ENCODE assay signal across 13 cellular contexts in the genomic region with DNA sequence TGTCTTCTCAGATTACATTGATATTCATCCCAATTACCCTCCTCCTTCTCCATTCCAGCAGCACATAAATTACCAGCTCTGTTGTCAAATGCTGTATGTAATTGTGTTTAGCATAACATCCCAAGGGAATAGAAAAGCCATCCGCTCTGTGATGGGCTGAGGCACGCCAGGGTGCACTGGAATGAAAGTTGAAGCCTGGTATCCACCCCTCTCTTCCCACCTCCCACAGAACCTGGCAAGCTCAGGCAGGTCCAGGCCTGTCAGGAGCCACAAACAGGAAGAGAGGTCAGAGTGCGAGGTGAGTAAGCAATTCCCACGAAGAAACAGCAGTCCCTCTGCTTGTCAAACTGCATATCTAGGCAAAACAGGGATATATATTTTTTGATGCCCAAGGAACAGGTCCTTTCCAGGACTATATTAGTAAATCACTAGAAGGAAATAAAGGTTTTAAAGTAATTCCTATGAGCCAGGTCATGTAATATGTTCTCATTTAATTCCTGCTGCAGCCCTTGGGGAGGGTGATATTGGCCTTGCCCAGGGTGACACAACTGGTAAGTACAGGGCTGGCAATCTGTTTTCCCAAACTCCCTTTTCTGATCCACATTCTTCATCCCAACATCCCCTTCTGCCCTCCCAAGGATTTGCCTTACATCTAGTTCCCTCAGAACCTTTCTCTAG.
A peak's percentile ranks its signal among the peaks of the same experiment; 100 is the strongest.
DNase-seq lines count a peak whose midpoint lies in the region; ATAC-seq and TF ChIP-seq lines count a peak whose summit lies in the region.
"Had no signal": no experiment of that assay in that cellular context is flagged by ENCODE, and none has a peak within 500 bp of the region (broad histone marks: within the 10 kb centered on the region; RNA-seq: fewer than 3 reads in every experiment).

No MANE protein-coding gene starts in this region.

- no peaks in the 10 kb centered on the region for H3K36me3 Mint-ChIP-seq in endothelial cell (ENCODE audit: low read depth, unreplicated experiment)

- peak overlapping the region; percentile 23 for H3K27ac ChIP-seq in RWPE2 (ENCODE audit: poor library complexity, severe bottlenecking)
- H3K27ac ChIP-seq: BLaER1, PC-9 had no signal

- DNase-seq in Caki2 (ENCODE audit: low read depth): peak; percentile 81
- DNase-seq in HS-5 (ENCODE audit: low read depth): peak; percentile 28
- DNase-seq in RWPE2 (ENCODE audit: low spot score): peak; percentile 73
- peak; percentile 60 for DNase-seq in iPS-NIHi7 (ENCODE audit: extremely low spot score)
- no peak for DNase-seq in activated T-cell treated with anti-CD3 and anti-CD28 coated beads for 4 hours
- no peak for DNase-seq in stimulated activated CD4-positive, alpha-beta T cell treated with anti-CD3 and anti-CD28 coated beads, Interleukin-2, amount 100 ng/mL, for 24 hours
- DNase-seq in endothelial cell (ENCODE audit: low spot score): no peak
- DNase-seq in OCI-M1 (lab: John Stamatoyannopoulos, UW): no peak
- DNase-seq: activated CD4-positive, alpha-beta T cell treated with anti-CD3 and anti-CD28 coated beads for 1 hour; activated naive CD4-positive, alpha-beta T cell; left cardiac atrium had no signal

- no peaks in the 10 kb centered on the region for H3K27me3 ChIP-seq in RWPE2 (ENCODE audit: insufficient read depth, poor library complexity, severe bottlenecking)
- H3K27me3 ChIP-seq: BLaER1 had no signal

- no peak overlapping the region for H3K4me3 ChIP-seq in RWPE2 (ENCODE audit: severe bottlenecking)
- H3K4me3 ChIP-seq: BLaER1, PC-9 had no signal

- H3K27me3 Mint-ChIP-seq in endothelial cell (ENCODE audit: unreplicated experiment): peaks cover 1% of the 10 kb centered on the region

- TF ChIP-seq CTCF in RWPE2 (IDR thresholded peaks at IDR 0.05; ENCODE audit: poor library complexity, severe bottlenecking) (no peak), endothelial cell (IDR thresholded peaks at IDR 0.05; ENCODE audit: unreplicated experiment) (no peak)

- in situ Hi-C loops in Caki2 (cut with HindIII; ENCODE audit: low pct_unique_long_range_greater_than_20kb, low sequenced_read_pairs): no loop called here

- peaks cover 3% of the 10 kb centered on the region for H3K4me1 Mint-ChIP-seq in endothelial cell (ENCODE audit: unreplicated experiment)

- peaks cover 5% of the 10 kb centered on the region for H3K4me1 ChIP-seq in RWPE2 (ENCODE audit: insufficient read depth, poor library complexity, severe bottlenecking)

- H3K4me3 Mint-ChIP-seq in endothelial cell (ENCODE audit: unreplicated experiment): no peak overlapping the region

- no peaks in the 10 kb centered on the region for H3K36me3 ChIP-seq in RWPE2 (ENCODE audit: low read depth)
- H3K36me3 ChIP-seq: BLaER1 had no signal

- H3K9me3 Mint-ChIP-seq in endothelial cell (ENCODE audit: unreplicated experiment): no peaks in the 10 kb centered on the region

- peak; percentile 94 for ATAC-seq in RWPE2 (ENCODE audit: low read depth)
- ATAC-seq: left cardiac atrium had no signal

- no peak overlapping the region for H3K27ac Mint-ChIP-seq in endothelial cell (ENCODE audit: unreplicated experiment)

- H3K9me3 ChIP-seq in RWPE2 (ENCODE audit: severe bottlenecking): no peaks in the 10 kb centered on the region
- H3K9me3 ChIP-seq: BLaER1 had no signal

Comparison
In these comparisons a context has a peak if more than half of its experiments do, and no peak if none do; other contexts are left out.
1. DNase-seq: peak in Caki2 (single experiment), HS-5 (single experiment), RWPE2 (single experiment) and iPS-NIHi7 (single experiment); none in activated T-cell treated with anti-CD3 and anti-CD28 coated beads for 4 hours (single experiment), stimulated activated CD4-positive, alpha-beta T cell treated with anti-CD3 and anti-CD28 coated beads, Interleukin-2, amount 100 ng/mL, for 24 hours (0 of 2), endothelial cell (single experiment) and OCI-M1 (single experiment).